Comparison of ENCODE assay signal across 15 cellular contexts in genomic region chr12:112936927-112937326, GRCh38. TPM values are rescaled to one million over a fixed set of nuclear protein-coding genes. Genes with fewer than 3 reads are reported as not detected.
DNase-seq lines count a peak whose midpoint lies in the region; ATAC-seq and TF ChIP-seq lines count a peak whose summit lies in the region.
"Had no signal": no experiment of that assay in that cellular context is flagged by ENCODE, and none has a peak within 500 bp of the region (broad histone marks: within the 10 kb centered on the region; RNA-seq: fewer than 3 reads in every experiment).

No MANE protein-coding gene starts in this region.

- TF ChIP-seq EP300 in upper lobe of left lung (IDR thresholded peaks at IDR 0.05) = no peak

- peak overlapping the region; percentile 6 for H3K4me3 Mint-ChIP-seq in activated naive CD4-positive, alpha-beta T cell treated with anti-CD3 and anti-CD28 coated beads, Interleukin-2, amount 10 ng/mL, durations not matched to agents 7 days and 5 days
- H3K4me3 Mint-ChIP-seq in activated T-helper 1 cell treated with anti-CD3 and anti-CD28 coated beads, Interleukin-12 subunit alpha, Interleukin-12 subunit beta, Interleukin-2, Interleukin-4 antibody, amounts not matched to agents 30 ng/mL and 10 ng/mL and 1 ng/mL, durations not matched to agents 14 hours and 24 hours and 36 hours = peak overlapping the region; percentile 38
- peak overlapping the region; percentile 11 to 94 (median 50) for H3K4me3 Mint-ChIP-seq in immature natural killer cell

- peak overlapping the region in 3 of 4 donors; percentile 73 to 88 (median 88) for H3K27ac ChIP-seq in upper lobe of left lung
- H3K27ac ChIP-seq: BLaER1 had no signal

- TF ChIP-seq CTCF in upper lobe of left lung (IDR thresholded peaks at IDR 0.05) = no peak

- DNase-seq in activated naive CD4-positive, alpha-beta T cell treated with anti-CD3 and anti-CD28 coated beads, Interleukin-2, amount 10 ng/mL, durations not matched to agents 7 days and 5 days = no peak
- no peak for DNase-seq in activated naive CD4-positive, alpha-beta T cell treated with Interleukin-2 at 50 U/mL for 16 hours
- no peak for DNase-seq in activated T-helper 1 cell treated with anti-CD3 and anti-CD28 coated beads, Interleukin-12 subunit alpha, Interleukin-12 subunit beta, Interleukin-2, Interleukin-4 antibody, amounts not matched to agents 30 ng/mL and 10 ng/mL and 1 ng/mL, durations not matched to agents 14 hours and 24 hours and 36 hours (ENCODE audit: low spot score)
- no peak for DNase-seq in immature natural killer cell
- no peak for DNase-seq in upper lobe of left lung
- DNase-seq in stimulated activated naive CD4-positive, alpha-beta T cell treated with Interleukin-2 at 50 U/mL for 16 hours (lab: John Stamatoyannopoulos, UW) = no peak
- DNase-seq: caudate nucleus, GF-D8, islet precursor cell, T-helper 9 cell had no signal

- intact Hi-C loops in activated T-helper 1 cell treated with anti-CD3 and anti-CD28 coated beads, Interleukin-12 subunit alpha, Interleukin-12 subunit beta, Interleukin-2, Interleukin-4 antibody, amounts not matched to agents 30 ng/mL and 10 ng/mL and 1 ng/mL, durations not matched to agents 14 hours and 24 hours and 36 hours (cut with micrococcal nuclease) = no loop called here

- H3K9me3 ChIP-seq in upper lobe of left lung = no peaks in the 10 kb centered on the region
- H3K9me3 ChIP-seq: BLaER1 had no signal

- peaks cover 11% of the 10 kb centered on the region for H3K27me3 Mint-ChIP-seq in activated naive CD4-positive, alpha-beta T cell treated with anti-CD3 and anti-CD28 coated beads, Interleukin-2, amount 10 ng/mL, durations not matched to agents 7 days and 5 days
- H3K27me3 Mint-ChIP-seq in activated T-helper 1 cell treated with anti-CD3 and anti-CD28 coated beads, Interleukin-12 subunit alpha, Interleukin-12 subunit beta, Interleukin-2, Interleukin-4 antibody, amounts not matched to agents 30 ng/mL and 10 ng/mL and 1 ng/mL, durations not matched to agents 14 hours and 24 hours and 36 hours (ENCODE audit: insufficient read depth) = no peaks in the 10 kb centered on the region
- H3K27me3 Mint-ChIP-seq in immature natural killer cell (ENCODE audit: low read depth in 3 of 3) = no peaks in the 10 kb centered on the region

- H3K4me1 Mint-ChIP-seq in activated naive CD4-positive, alpha-beta T cell treated with anti-CD3 and anti-CD28 coated beads, Interleukin-2, amount 10 ng/mL, durations not matched to agents 7 days and 5 days = peaks cover 33% of the 10 kb centered on the region
- H3K4me1 Mint-ChIP-seq in activated T-helper 1 cell treated with anti-CD3 and anti-CD28 coated beads, Interleukin-12 subunit alpha, Interleukin-12 subunit beta, Interleukin-2, Interleukin-4 antibody, amounts not matched to agents 30 ng/mL and 10 ng/mL and 1 ng/mL, durations not matched to agents 14 hours and 24 hours and 36 hours (ENCODE audit: low read depth) = peaks cover 54% of the 10 kb centered on the region
- peaks cover 30 to 37% of the 10 kb centered on the region in 2 donors for H3K4me1 Mint-ChIP-seq in immature natural killer cell

- H3K27me3 ChIP-seq in upper lobe of left lung = no peaks in the 10 kb centered on the region
- H3K27me3 ChIP-seq: BLaER1 had no signal

- 26 to 36% methylated on average over 2 of the region's 2 CpGs for WGBS in upper lobe of left lung, 2 donors

- H3K36me3 Mint-ChIP-seq in activated naive CD4-positive, alpha-beta T cell treated with anti-CD3 and anti-CD28 coated beads, Interleukin-2, amount 10 ng/mL, durations not matched to agents 7 days and 5 days = peaks cover 7% of the 10 kb centered on the region
- H3K36me3 Mint-ChIP-seq in activated T-helper 1 cell treated with anti-CD3 and anti-CD28 coated beads, Interleukin-12 subunit alpha, Interleukin-12 subunit beta, Interleukin-2, Interleukin-4 antibody, amounts not matched to agents 30 ng/mL and 10 ng/mL and 1 ng/mL, durations not matched to agents 14 hours and 24 hours and 36 hours (ENCODE audit: low read depth) = peaks cover 11% of the 10 kb centered on the region
- H3K36me3 Mint-ChIP-seq in immature natural killer cell = peaks cover 0 to 5% (median 0%) of the 10 kb centered on the region in 3 donors

- TF ChIP-seq POLR2A in upper lobe of left lung (IDR thresholded peaks at IDR 0.05) = no peak

- CTCF ChIA-PET in activated naive CD4-positive, alpha-beta T cell treated with anti-CD3 and anti-CD28 coated beads, Interleukin-2, amount 10 ng/mL, durations not matched to agents 7 days and 5 days (lab: Charles Lee) = interaction anchor here (1.1 to 1.7 kb wide), 4 partner anchors 12 to 56 kb away, joined by 4 to 7 read pairs (median 6); no protein-coding TSS in a partner anchor

- H3K4me3 ChIP-seq in upper lobe of left lung = no peak overlapping the region
- H3K4me3 ChIP-seq: BLaER1, smooth muscle cell had no signal

- peaks cover 0 to 4% (median 2%) of the 10 kb centered on the region in 4 donors for H3K36me3 ChIP-seq in upper lobe of left lung

- ATAC-seq in upper lobe of left lung (ENCODE audit: low FRiP score in 2 of 2) (no peak), GM19467 (IDR thresholded peaks at IDR 0.05; ENCODE audit: unreplicated experiment) (no peak), GM19324 (IDR thresholded peaks at IDR 0.05; ENCODE audit: low FRiP score, unreplicated experiment) (no peak)

- H3K9me3 Mint-ChIP-seq in activated naive CD4-positive, alpha-beta T cell treated with anti-CD3 and anti-CD28 coated beads, Interleukin-2, amount 10 ng/mL, durations not matched to agents 7 days and 5 days = no peaks in the 10 kb centered on the region
- H3K9me3 Mint-ChIP-seq in activated T-helper 1 cell treated with anti-CD3 and anti-CD28 coated beads, Interleukin-12 subunit alpha, Interleukin-12 subunit beta, Interleukin-2, Interleukin-4 antibody, amounts not matched to agents 30 ng/mL and 10 ng/mL and 1 ng/mL, durations not matched to agents 14 hours and 24 hours and 36 hours = no peaks in the 10 kb centered on the region
- no peaks in the 10 kb centered on the region for H3K9me3 Mint-ChIP-seq in immature natural killer cell

- peak overlapping the region; percentile 29 for H3K27ac Mint-ChIP-seq in activated naive CD4-positive, alpha-beta T cell treated with anti-CD3 and anti-CD28 coated beads, Interleukin-2, amount 10 ng/mL, durations not matched to agents 7 days and 5 days
- peak overlapping the region; percentile 57 for H3K27ac Mint-ChIP-seq in activated T-helper 1 cell treated with anti-CD3 and anti-CD28 coated beads, Interleukin-12 subunit alpha, Interleukin-12 subunit beta, Interleukin-2, Interleukin-4 antibody, amounts not matched to agents 30 ng/mL and 10 ng/mL and 1 ng/mL, durations not matched to agents 14 hours and 24 hours and 36 hours
- peak overlapping the region; percentile 60 to 90 (median 74) for H3K27ac Mint-ChIP-seq in immature natural killer cell

- H3K4me1 ChIP-seq in upper lobe of left lung = peaks cover 17 to 28% (median 20%) of the 10 kb centered on the region in 4 donors

RNA-seq across cellular contexts. Expression of gene OAS3, which starts 1.3 kb away (rescaled TPM):
- total RNA-seq in activated T-helper 1 cell treated with anti-CD3 and anti-CD28 coated beads, Interleukin-12 subunit alpha, Interleukin-12 subunit beta, Interleukin-2, Interleukin-4 antibody, amounts not matched to agents 30 ng/mL and 10 ng/mL and 1 ng/mL, durations not matched to agents 14 hours and 24 hours and 36 hours = 50.1 and 54.2 TPM in 2 replicates
- polyA plus RNA-seq in immature natural killer cell = 10 to 100 TPM in 1 of 3 donors, 1 to 10 TPM in 2; 2.2 to 16.7 (median 9.0) TPM
- total RNA-seq in upper lobe of left lung = 10 to 100 TPM; 15.3 to 61.9 (median 28.8) TPM
- polyA plus RNA-seq: neural cell, smooth muscle cell had no signal

RNA-seq across cellular contexts. Expression of gene OAS1, which starts 30.2 kb away (rescaled TPM):
- 24.2 and 29.2 TPM in 2 replicates for total RNA-seq in activated T-helper 1 cell treated with anti-CD3 and anti-CD28 coated beads, Interleukin-12 subunit alpha, Interleukin-12 subunit beta, Interleukin-2, Interleukin-4 antibody, amounts not matched to agents 30 ng/mL and 10 ng/mL and 1 ng/mL, durations not matched to agents 14 hours and 24 hours and 36 hours
- 10 to 100 TPM; 22.3 to 46.0 (median 25.6) TPM for polyA plus RNA-seq in immature natural killer cell
- 10 to 100 TPM; 20.1 to 70.6 (median 44.0) TPM for total RNA-seq in upper lobe of left lung
- total RNA-seq: smooth muscle cell had no signal
- polyA plus RNA-seq: neural cell had no signal

RNA-seq across cellular contexts. Expression of gene OAS2, which starts 41.4 kb away (rescaled TPM):
- 113 and 119 TPM in 2 replicates for total RNA-seq in activated T-helper 1 cell treated with anti-CD3 and anti-CD28 coated beads, Interleukin-12 subunit alpha, Interleukin-12 subunit beta, Interleukin-2, Interleukin-4 antibody, amounts not matched to agents 30 ng/mL and 10 ng/mL and 1 ng/mL, durations not matched to agents 14 hours and 24 hours and 36 hours
- polyA plus RNA-seq in immature natural killer cell = 10 to 100 TPM; 24.3 to 64.5 (median 26.9) TPM
- total RNA-seq in upper lobe of left lung = 10 to 100 TPM; 17.2 to 59.7 (median 20.1) TPM
- total RNA-seq: smooth muscle cell had no signal
- polyA plus RNA-seq: neural cell, smooth muscle cell had no signal
